Comparison of ENCODE assay signal across 1 cellular context in genomic region chr4:108361886-108362285, GRCh38.
TF ChIP-seq lines count a peak whose summit lies in the region.

No MANE protein-coding gene starts in this region.

TF ChIP-seq in H1, 55 proteins besides CTCF, POLR2A, EP300 and RAD21:
- TF ChIP-seq GTF2F1 (IDR thresholded peaks at IDR 0.05; ENCODE audit: borderline replicate concordance, low read depth, low read length) (no peak), TAF7 (optimal IDR thresholded peaks at IDR 0.05; ENCODE audit: borderline replicate concordance, low read depth, low read length) (no peak), SP1 (IDR thresholded peaks at IDR 0.05; ENCODE audit: low read depth, low read length) (no peak), CHD7 (IDR thresholded peaks at IDR 0.05; ENCODE audit: insufficient replicate concordance, low read length) (no peak), RNF2 (IDR thresholded peaks at IDR 0.05; ENCODE audit: borderline replicate concordance, low read depth, low read length, missing control alignments, poor library complexity, severe bottlenecking) (no peak), SIX5 (IDR thresholded peaks at IDR 0.05; ENCODE audit: low read depth, low read length) (no peak), ASH2L (IDR thresholded peaks at IDR 0.05; ENCODE audit: low read length) (no peak), RFX5 (IDR thresholded peaks at IDR 0.05; ENCODE audit: borderline replicate concordance, low read depth, low read length) (no peak)
